9 cellular contexts compared by ENCODE assay signal in genomic region chr4:73662709-73663546, GRCh38. TPM values are rescaled to one million over a fixed set of nuclear protein-coding genes. Genes with fewer than 3 reads are reported as not detected.
DNase-seq lines count a peak whose midpoint lies in the region; ATAC-seq, FAIRE-seq and TF ChIP-seq lines count a peak whose summit lies in the region.
"Had no signal": no experiment of that assay in that cellular context is flagged by ENCODE, and none has a peak within 500 bp of the region (broad histone marks: within the 10 kb centered on the region; RNA-seq: fewer than 3 reads in every experiment).

No MANE protein-coding gene starts in this region.

- no peaks in the 10 kb centered on the region for H3K9me2 ChIP-seq in OCI-LY1 (ENCODE audit: low read depth, low read length)

- no peak for FAIRE-seq in pancreas (lab: Jason Lieb, UNC)

- no peak overlapping the region for H3K27ac Mint-ChIP-seq in Caco-2 (ENCODE audit: unreplicated experiment)
- H3K27ac Mint-ChIP-seq: IgD-negative memory B cell had no signal

- no peaks in the 10 kb centered on the region for H3K79me2 ChIP-seq in OCI-LY1 (ENCODE audit: insufficient read depth, low read length)

- POLR2A ChIA-PET in Caco-2 (lab: Charles Lee): no interaction called here

- WGBS in pancreas, 2 donors: 24 to 29% methylated on average over 6 of the region's 6 CpGs

- no peaks in the 10 kb centered on the region for H4K20me1 ChIP-seq in OCI-LY1 (ENCODE audit: insufficient read depth, low read length)

- H3K4me1 ChIP-seq in OCI-LY1 (ENCODE audit: insufficient read depth, low read length, severe bottlenecking) (peaks cover 36% of the 10 kb centered on the region), pancreas (no peaks in the 10 kb centered on the region), Caco-2 (no peaks in the 10 kb centered on the region)

- H3K27me3 ChIP-seq in OCI-LY1 (ENCODE audit: insufficient read depth, low read length) (no peaks in the 10 kb centered on the region), pancreas (no peaks in the 10 kb centered on the region), Caco-2 (replicated peaks; ENCODE audit: control insufficient read depth, insufficient read depth, low read length) (no peaks in the 10 kb centered on the region)

- H3K27ac ChIP-seq in OCI-LY1 (ENCODE audit: low read depth, low read length, poor library complexity, severe bottlenecking) (peak overlapping the region; percentile 32), epithelial cell of prostate (peak overlapping the region; percentile 60), pancreas (no peak overlapping the region)

- no peaks in the 10 kb centered on the region for H3K27me3 Mint-ChIP-seq in Caco-2 (ENCODE audit: insufficient read depth, unreplicated experiment)

- no peaks in the 10 kb centered on the region for H3K4me1 Mint-ChIP-seq in Caco-2 (ENCODE audit: low read depth, unreplicated experiment)

- no peaks in the 10 kb centered on the region for H3F3A ChIP-seq in OCI-LY1 (ENCODE audit: insufficient read depth, low read length)

- no peak overlapping the region for H3K4me3 Mint-ChIP-seq in Caco-2 (ENCODE audit: unreplicated experiment)
- H3K4me3 Mint-ChIP-seq: IgD-negative memory B cell had no signal

- no peaks in the 10 kb centered on the region for H3K9me3 ChIP-seq in OCI-LY1 (ENCODE audit: low read length)
- H3K9me3 ChIP-seq in pancreas: no peaks in the 10 kb centered on the region
- no peaks in the 10 kb centered on the region for H3K9me3 ChIP-seq in Caco-2

- CTCF ChIA-PET in Caco-2 (lab: Charles Lee): interaction anchor here (0.6 to 1.9 kb wide), 4 partner anchors 9 to 388 kb away, joined by 3 to 4 read pairs (median 3); no protein-coding TSS in a partner anchor

- peak; percentile 4 for DNase-seq in CMK (ENCODE audit: low read depth)
- peak; percentile 47 for DNase-seq in HS-5 (ENCODE audit: low read depth)
- no peak for DNase-seq in epithelial cell of prostate (ENCODE audit: low read depth, low spot score)
- DNase-seq in pancreas: no peak
- no peak for DNase-seq in Caco-2
- DNase-seq in C1 segment of cervical spinal cord (lab: John Stamatoyannopoulos, UW): no peak

- intact Hi-C loops in pancreas (cut with DNase I) (loop anchor here in 2 of 3 donors (10.0 kb wide), 3 partner anchors 202 to 472 kb away; partner anchors contain the start of gene CXCL1 (in 2 of the 2)), Caco-2 (cut with micrococcal nuclease; ENCODE audit: unreplicated experiment) (loop anchor here (1.0 to 5.0 kb wide), 4 partner anchors 201 to 471 kb away; partner anchors contain the start of gene CXCL3)

- TF ChIP-seq CTCF in OCI-LY1 (IDR thresholded peaks at IDR 0.05; ENCODE audit: low read length) (peak; percentile 57), pancreas (IDR thresholded peaks at IDR 0.05) (peak in 3 of 4 donors; percentile 32 to 49 (median 35)), Caco-2 (IDR thresholded peaks at IDR 0.05; ENCODE audit: insufficient read depth in 1 of 2, low read depth in 1 of 2, low read length in 1 of 2, severe bottlenecking in 1 of 2, unreplicated experiment in 1 of 2) (peak in 1 of 2 experiments; percentile 19)

- H3K4me3 ChIP-seq in OCI-LY1 (ENCODE audit: low read depth, low read length, poor library complexity, severe bottlenecking): no peak overlapping the region
- H3K4me3 ChIP-seq in pancreas: no peak overlapping the region
- H3K4me3 ChIP-seq in Caco-2 (ENCODE audit: low read depth, low read length): no peak overlapping the region

- no peak overlapping the region for H3K9ac ChIP-seq in OCI-LY1 (ENCODE audit: low read length)

- ATAC-seq in GM19397 (IDR thresholded peaks at IDR 0.05; ENCODE audit: unreplicated experiment) (peak; percentile 76), pancreas (peak; percentile 75 to 95 (median 92))

- H3K36me3 Mint-ChIP-seq in Caco-2 (ENCODE audit: insufficient read depth, unreplicated experiment): no peaks in the 10 kb centered on the region
- H3K36me3 Mint-ChIP-seq: IgD-negative memory B cell had no signal

- no peaks in the 10 kb centered on the region for H3K36me3 ChIP-seq in OCI-LY1 (ENCODE audit: insufficient read depth, low read length)
- H3K36me3 ChIP-seq in pancreas: no peaks in the 10 kb centered on the region
- no peaks in the 10 kb centered on the region for H3K36me3 ChIP-seq in Caco-2 (ENCODE audit: control insufficient read depth, insufficient read depth, low read length)

- H3K4me2 ChIP-seq in OCI-LY1 (ENCODE audit: low read length): no peak overlapping the region

- H2AFZ ChIP-seq in OCI-LY1 (ENCODE audit: low read length): peak overlapping the region; percentile 94

- H3K9me3 Mint-ChIP-seq in Caco-2 (ENCODE audit: unreplicated experiment): no peaks in the 10 kb centered on the region
- H3K9me3 Mint-ChIP-seq: IgD-negative memory B cell had no signal

- BruUV-seq in Caco-2 (replicated peaks; lab: Mats Ljungman, UMichigan): no TSS peak

RNA-seq across cellular contexts. Expression of gene RASSF6, which starts 42.7 kb away (rescaled TPM):
- total RNA-seq in pancreas: 10 to 100 TPM in 1 of 6 donors, 1 to 10 TPM in 5; 3.1 to 10.2 (median 5.8) TPM
- 1 to 10 TPM; 2.8 to 4.1 TPM for polyA plus RNA-seq in pancreas
- 2.4 and 2.9 TPM in 2 replicates for total RNA-seq in Caco-2 (2022)

Comparison
In these comparisons a context has a peak if more than half of its experiments do, and no peak if none do; other contexts are left out.
1. DNase-seq: peak in CMK (single experiment) and HS-5 (single experiment); none in epithelial cell of prostate (single experiment), pancreas (0 of 6), Caco-2 (0 of 2) and C1 segment of cervical spinal cord (0 of 14).
2. H3K27ac ChIP-seq: peak in OCI-LY1 (single experiment) and epithelial cell of prostate (single experiment); none in pancreas (0 of 4).